Comparison of ENCODE assay signal across 29 cellular contexts in genomic region chr3:25447925-25448324, GRCh38. TPM values are rescaled to one million over a fixed set of nuclear protein-coding genes. Genes with fewer than 3 reads are reported as not detected.
"Had no signal": no experiment of that assay in that cellular context is flagged by ENCODE, and none has a peak within 500 bp of the region (broad histone marks: within the 10 kb centered on the region; RNA-seq: fewer than 3 reads in every experiment).

No MANE protein-coding gene starts in this region.

- H3K9me3 Mint-ChIP-seq: endodermal cell; memory B cell; natural killer cell; neural crest cell; stimulated activated naive B cell treated with anti-CD40 and anti-IgM and Interleukin-4, amounts not matched to agents 10 μg/mL and 1 μg/mL and 100 μg/mL, for 72 hours; stimulated activated naive CD8-positive, alpha-beta T cell treated with anti-CD3 and anti-CD28 coated beads, Interleukin-15, Interleukin-2, amounts not matched to agents 100 ng/mL and 50 ng/mL, for 24 hours had no signal

- H3K9me3 ChIP-seq: gastroesophageal sphincter, heart right ventricle, neutrophil, thoracic aorta, tibial nerve, upper lobe of right lung, uterus had no signal

- H3K27ac ChIP-seq: epithelial cell of prostate, foreskin keratinocyte, neutrophil, parathyroid adenoma, upper lobe of right lung had no signal

- ATAC-seq: esophagus mucosa; gastroesophageal sphincter; natural killer cell; stimulated activated naive B cell treated with anti-CD40 and anti-IgM and Interleukin-4, amounts not matched to agents 10 μg/mL and 1 μg/mL and 100 μg/mL, for 72 hours had no signal

- H3K36me3 ChIP-seq: gastroesophageal sphincter, heart right ventricle, neutrophil, thoracic aorta, tibial nerve, upper lobe of right lung, uterus had no signal

- H3K27me3 Mint-ChIP-seq: memory B cell; progenitor cell of endocrine pancreas; stimulated activated naive B cell treated with anti-CD40 and anti-IgM and Interleukin-4, amounts not matched to agents 10 μg/mL and 1 μg/mL and 100 μg/mL, for 72 hours had no signal

- H3K4me3 Mint-ChIP-seq: endodermal cell; memory B cell; natural killer cell; neural crest cell; stimulated activated naive B cell treated with anti-CD40 and anti-IgM and Interleukin-4, amounts not matched to agents 10 μg/mL and 1 μg/mL and 100 μg/mL, for 72 hours; stimulated activated naive CD8-positive, alpha-beta T cell treated with anti-CD3 and anti-CD28 coated beads, Interleukin-15, Interleukin-2, amounts not matched to agents 100 ng/mL and 50 ng/mL, for 24 hours had no signal

- H3K36me3 Mint-ChIP-seq: memory B cell; natural killer cell; stimulated activated naive B cell treated with anti-CD40 and anti-IgM and Interleukin-4, amounts not matched to agents 10 μg/mL and 1 μg/mL and 100 μg/mL, for 72 hours had no signal

- H3K27ac Mint-ChIP-seq: endodermal cell; memory B cell; natural killer cell; stimulated activated naive B cell treated with anti-CD40 and anti-IgM and Interleukin-4, amounts not matched to agents 10 μg/mL and 1 μg/mL and 100 μg/mL, for 72 hours; stimulated activated naive CD8-positive, alpha-beta T cell treated with anti-CD3 and anti-CD28 coated beads, Interleukin-15, Interleukin-2, amounts not matched to agents 100 ng/mL and 50 ng/mL, for 24 hours had no signal

- H3K27me3 ChIP-seq: foreskin keratinocyte, gastroesophageal sphincter, heart right ventricle, neutrophil, tibial nerve, upper lobe of right lung, uterus had no signal

- H3K4me3 ChIP-seq: gastroesophageal sphincter, heart right ventricle, lung, skin epidermis, thoracic aorta, tibial nerve, upper lobe of right lung, uterus had no signal

- FAIRE-seq: colon had no signal

- DNase-seq: effector CD8-positive, alpha-beta T cell; endodermal cell; foreskin keratinocyte; heart right ventricle; hippocampal formation; islet precursor cell; kidney glomerular epithelial cell; natural killer cell; right cardiac atrium; stimulated activated CD4-positive, alpha-beta T cell treated with anti-CD3 and anti-CD28 coated beads, Interleukin-15, amount 100 ng/mL, for 24 hours; stimulated activated CD4-positive, alpha-beta T cell treated with anti-CD3 and anti-CD28 coated beads, Interleukin-2, amount 100 ng/mL, for 48 hours; stimulated activated naive B cell treated with anti-CD40 and anti-IgM and Interleukin-4, amounts not matched to agents 10 μg/mL and 1 μg/mL and 100 μg/mL, for 72 hours; upper lobe of right lung; uterus had no signal

- H3K4me1 ChIP-seq: foreskin keratinocyte had no signal

- H2AFZ ChIP-seq: parathyroid adenoma had no signal

- H3K4me1 Mint-ChIP-seq: memory B cell; natural killer cell; stimulated activated naive B cell treated with anti-CD40 and anti-IgM and Interleukin-4, amounts not matched to agents 10 μg/mL and 1 μg/mL and 100 μg/mL, for 72 hours had no signal

- H3K9ac ChIP-seq: parathyroid adenoma had no signal

- H3K79me2 ChIP-seq: parathyroid adenoma had no signal

RNA-seq across cellular contexts. Expression of gene RARB, which starts 19.9 kb away (rescaled TPM):
- total RNA-seq: foreskin keratinocyte, mononuclear cell, natural killer cell had no signal
- polyA plus RNA-seq: foreskin keratinocyte had no signal
